Comparison of ENCODE assay signal across 9 cellular contexts in genomic region chr2:197322729-197323720, GRCh38.
DNase-seq lines count a peak whose midpoint lies in the region; ATAC-seq and TF ChIP-seq lines count a peak whose summit lies in the region.
"Had no signal": no experiment of that assay in that cellular context is flagged by ENCODE, and none has a peak within 500 bp of the region (broad histone marks: within the 10 kb centered on the region; RNA-seq: fewer than 3 reads in every experiment).

No MANE protein-coding gene starts in this region.

- H3K4me3 Mint-ChIP-seq in memory B cell: peak overlapping the region; percentile 51

- H3K9me3 ChIP-seq in OCI-LY1 (ENCODE audit: low read length): no peaks in the 10 kb centered on the region

- peak overlapping the region; percentile 12; the same call in 1 of the 2 replicates for H3K9ac ChIP-seq in OCI-LY1 (ENCODE audit: low read length)

- CTCF ChIA-PET in RWPE1 (lab: Yijun Ruan, JAX): no interaction called here

- H3K27ac ChIP-seq in OCI-LY1 (ENCODE audit: low read depth, low read length, poor library complexity, severe bottlenecking) (peak overlapping the region; percentile 44), RWPE1 (no peak overlapping the region)

- peak overlapping the region; percentile 16 for H3K4me3 ChIP-seq in OCI-LY1 (ENCODE audit: low read depth, low read length, poor library complexity, severe bottlenecking)

- POLR2A ChIA-PET in RWPE1 (lab: Yijun Ruan, JAX; ENCODE audit: low non-redundant PET): no interaction called here

- H3K36me3 Mint-ChIP-seq in memory B cell: no peaks in the 10 kb centered on the region

- DNase-seq in memory B cell (ENCODE audit: low spot score in 2 of 2): no peak
- DNase-seq in SIG-M5 treated with dmso at 0.1 percent for 504 hours (lab: John Stamatoyannopoulos, UW; ENCODE audit: unreplicated experiment): no peak
- no peak for DNase-seq in RWPE1 (ENCODE audit: low spot score)
- DNase-seq in NCI-H1105 (lab: John Stamatoyannopoulos, UW): no peak
- DNase-seq in DMS 273 treated with DMSO at 0.1 percent for 48 hours (lab: John Stamatoyannopoulos, UW): no peak
- DNase-seq: stimulated activated CD4-positive, alpha-beta T cell treated with anti-CD3 and anti-CD28 coated beads, Interleukin-4, amount 100 ng/mL, for 24 hours had no signal

- no peaks in the 10 kb centered on the region for H3K9me3 Mint-ChIP-seq in memory B cell

- no peak overlapping the region for H2AFZ ChIP-seq in OCI-LY1 (ENCODE audit: low read length)

- peaks cover 12% of the 10 kb centered on the region; the same call in 1 of the 2 replicates for H3K36me3 ChIP-seq in OCI-LY1 (ENCODE audit: insufficient read depth, low read length)

- ATAC-seq in GM18511 (IDR thresholded peaks at IDR 0.05; ENCODE audit: unreplicated experiment): peak; percentile 50
- ATAC-seq in GM21576 (IDR thresholded peaks at IDR 0.05; ENCODE audit: unreplicated experiment): peak; percentile 53
- peak; percentile 70 for ATAC-seq in memory B cell (ENCODE audit: low read depth)

- H4K20me1 ChIP-seq in OCI-LY1 (ENCODE audit: insufficient read depth, low read length): no peaks in the 10 kb centered on the region

- peak overlapping the region; percentile 51 for H3K4me2 ChIP-seq in OCI-LY1 (ENCODE audit: low read length)

- H3K9me2 ChIP-seq in OCI-LY1 (ENCODE audit: low read depth, low read length): no peaks in the 10 kb centered on the region

- H3K27me3 Mint-ChIP-seq in memory B cell: no peaks in the 10 kb centered on the region

- H3K4me1 Mint-ChIP-seq in memory B cell: peaks cover 30% of the 10 kb centered on the region

- no peaks in the 10 kb centered on the region for H3K27me3 ChIP-seq in OCI-LY1 (ENCODE audit: insufficient read depth, low read length)

- no peaks in the 10 kb centered on the region for H3F3A ChIP-seq in OCI-LY1 (ENCODE audit: insufficient read depth, low read length)

- H3K4me1 ChIP-seq in OCI-LY1 (ENCODE audit: insufficient read depth, low read length, severe bottlenecking): peaks cover 43% of the 10 kb centered on the region

- no peak for TF ChIP-seq CTCF in OCI-LY1 (IDR thresholded peaks at IDR 0.05; ENCODE audit: low read length)
- no peak for TF ChIP-seq CTCF in RWPE1 (conservative IDR thresholded peaks at IDR 0.05; ENCODE audit: low read depth)

- peak overlapping the region; percentile 88 for H3K27ac Mint-ChIP-seq in memory B cell

- H3K79me2 ChIP-seq in OCI-LY1 (ENCODE audit: insufficient read depth, low read length): no peaks in the 10 kb centered on the region
